Comparison of ENCODE assay signal across 25 cellular contexts in the genomic region with DNA sequence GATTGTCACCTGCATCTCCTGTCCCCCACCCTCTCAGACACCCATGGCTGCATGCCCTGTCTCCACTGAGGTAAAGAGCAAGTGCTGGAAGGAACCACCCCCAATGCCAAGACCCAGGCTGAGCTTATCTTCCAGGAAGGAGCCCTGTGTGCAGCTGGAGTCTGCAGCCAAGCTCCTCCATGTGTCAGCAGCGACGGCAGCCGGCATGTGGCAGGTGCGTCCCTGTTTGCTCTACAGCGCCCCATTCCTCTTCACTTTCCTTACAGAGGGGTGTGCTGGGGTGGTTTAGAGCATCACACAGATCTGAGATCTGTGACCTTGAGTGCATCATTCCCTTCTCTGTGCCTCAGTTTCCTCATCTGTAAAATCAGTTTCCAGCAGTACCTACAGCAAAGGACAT. TPM values are rescaled to one million over a fixed set of nuclear protein-coding genes. Genes with fewer than 3 reads are reported as not detected.
DNase-seq lines count a peak whose midpoint lies in the region; ATAC-seq, FAIRE-seq and TF ChIP-seq lines count a peak whose summit lies in the region.
"Had no signal": no experiment of that assay in that cellular context is flagged by ENCODE, and none has a peak within 500 bp of the region (broad histone marks: within the 10 kb centered on the region; RNA-seq: fewer than 3 reads in every experiment).

No MANE protein-coding gene starts in this region.

- H3K23ac ChIP-seq in H9 (ENCODE audit: insufficient read length, low read depth, low read length) (no peak overlapping the region), H1 (ENCODE audit: insufficient read length) (no peak overlapping the region)

- ATAC-seq in naive thymus-derived CD8-positive, alpha-beta T cell = no peak
- no peak for ATAC-seq in HG02970 (IDR thresholded peaks at IDR 0.05; ENCODE audit: low FRiP score, unreplicated experiment)
- ATAC-seq: activated CD8-positive, alpha-beta memory T cell treated with anti-CD3 and anti-CD28 coated beads, Interleukin-2, amount 10 ng/mL, durations not matched to agents 7 days and 5 days; activated T-helper 17 cell treated with anti-CD3 and anti-CD28 coated beads, Interleukin-2, amount 50 U/mL, for 72 hours; body of pancreas had no signal

- H3K18ac ChIP-seq in H9 (ENCODE audit: insufficient read length, low read depth, low read length) = no peak overlapping the region
- no peak overlapping the region for H3K18ac ChIP-seq in H1 (ENCODE audit: extremely low read depth, low read length)

- POLR2A ChIA-PET in H1 (lab: Charles Lee; ENCODE audit: partially characterized antibody) = interaction anchor here (0.6 kb wide), 1 partner anchor 347 kb away, joined by 3 read pairs; no protein-coding TSS in a partner anchor
- POLR2A ChIA-PET in naive thymus-derived CD8-positive, alpha-beta T cell (lab: Charles Lee) = no interaction called here

- peaks cover 39% of the 10 kb centered on the region for H3K27me3 Mint-ChIP-seq in H9 (ENCODE audit: low read depth)
- H3K27me3 Mint-ChIP-seq in naive thymus-derived CD8-positive, alpha-beta T cell = peaks cover 18 to 52% (median 34%) of the 10 kb centered on the region in 5 donors

- peak; percentile 25 to 34; a peak in 2 of 4 replicates for TF ChIP-seq RAD21 in H1 (IDR thresholded peaks at IDR 0.05 in 1 of 2, conservative IDR thresholded peaks at IDR 0.05 in 1 of 2; ENCODE audit: low read depth in 2 of 2, low read length in 2 of 2)

- TF ChIP-seq POLR2A in H1 (IDR thresholded peaks at IDR 0.05; ENCODE audit: control extremely low read depth in 1 of 2, low read depth in 2 of 2, low read length in 2 of 2) = no peak

- in situ Hi-C loops in HAP-1 (cut with MboI; ENCODE audit: low sequenced_read_pairs) = loop anchor here (5.0 to 10.0 kb wide), 2 partner anchors 402 to 1054 kb away; no protein-coding TSS in a partner anchor

- no peaks in the 10 kb centered on the region; a peak in 2 of 5 replicates for H3K9me3 Mint-ChIP-seq in H9
- no peaks in the 10 kb centered on the region for H3K9me3 Mint-ChIP-seq in naive thymus-derived CD8-positive, alpha-beta T cell
- H3K9me3 Mint-ChIP-seq: activated naive CD8-positive, alpha-beta T cell treated with anti-CD3 and anti-CD28 coated beads, Interleukin-2, amount 10 ng/mL, durations not matched to agents 7 days and 5 days; activated T-helper 17 cell treated with anti-CD3 and anti-CD28 coated beads, Interleukin-2, amount 50 U/mL, for 72 hours; mesothelial cell of epicardium; neural crest cell; stimulated activated naive CD8-positive, alpha-beta T cell treated with anti-CD3 and anti-CD28 coated beads, Interleukin-15, Interleukin-2, amounts not matched to agents 100 ng/mL and 50 ng/mL, for 24 hours had no signal

- H2AFZ ChIP-seq in H9 (ENCODE audit: low read length) (no peak overlapping the region), H1 (ENCODE audit: low read length) (no peak overlapping the region)

- no peaks in the 10 kb centered on the region for H4K20me1 ChIP-seq in H9 (ENCODE audit: control insufficient read depth, insufficient read depth, insufficient read length)
- no peaks in the 10 kb centered on the region for H4K20me1 ChIP-seq in H1 (replicated peaks in 1 of 2; ENCODE audit: control insufficient read depth in 1 of 2, insufficient read depth in 2 of 2, low read length in 2 of 2)

- FAIRE-seq in H1 (lab: Jason Lieb, UNC) = peak; percentile 36
- FAIRE-seq: A204.1, G401.6, TTC549 had no signal

- peak; percentile 13 for DNase-seq in NCI-H1436 (lab: John Stamatoyannopoulos, UW)
- no peak for DNase-seq in NCI-H1436 treated with DMSO at 0.1 percent for 48 hours (lab: John Stamatoyannopoulos, UW)
- DNase-seq in H9 = peak; percentile 52
- no peak for DNase-seq in H1 (ENCODE audit: low read depth in 1 of 2, low spot score in 2 of 2)
- DNase-seq in retinal pigment epithelial cell (ENCODE audit: low read depth) = no peak
- DNase-seq in naive thymus-derived CD8-positive, alpha-beta T cell = no peak
- DNase-seq in HAP-1 (ENCODE audit: low spot score in 2 of 2) = no peak
- DNase-seq: activated CD4-positive, alpha-beta T cell treated with anti-CD3 and anti-CD28 coated beads for 48 hours; activated CD8-positive, alpha-beta memory T cell treated with anti-CD3 and anti-CD28 coated beads, Interleukin-2, amount 10 ng/mL, durations not matched to agents 7 days and 5 days; activated naive CD8-positive, alpha-beta T cell treated with anti-CD3 and anti-CD28 coated beads, Interleukin-2, amount 10 ng/mL, durations not matched to agents 7 days and 5 days; body of pancreas; heart left ventricle; left lung; NCI-H345; psoas muscle; stimulated activated CD4-positive, alpha-beta T cell treated with anti-CD3 and anti-CD28 coated beads, Interleukin-4, amount 100 ng/mL, for 1 hour; trophoblast cell had no signal

- H3K4me3 Mint-ChIP-seq in H9 = no peak overlapping the region
- no peak overlapping the region for H3K4me3 Mint-ChIP-seq in naive thymus-derived CD8-positive, alpha-beta T cell
- H3K4me3 Mint-ChIP-seq: activated CD8-positive, alpha-beta memory T cell treated with anti-CD3 and anti-CD28 coated beads, Interleukin-2, amount 10 ng/mL, durations not matched to agents 7 days and 5 days; activated naive CD8-positive, alpha-beta T cell treated with anti-CD3 and anti-CD28 coated beads, Interleukin-2, amount 10 ng/mL, durations not matched to agents 7 days and 5 days; activated T-helper 17 cell treated with anti-CD3 and anti-CD28 coated beads, Interleukin-2, amount 50 U/mL, for 72 hours; mesothelial cell of epicardium; neural crest cell; stimulated activated naive CD8-positive, alpha-beta T cell treated with anti-CD3 and anti-CD28 coated beads, Interleukin-15, Interleukin-2, amounts not matched to agents 100 ng/mL and 50 ng/mL, for 24 hours had no signal

- H4K91ac ChIP-seq in H9 (ENCODE audit: insufficient read length, low read depth, low read length) (no peak overlapping the region), H1 (replicated peaks; ENCODE audit: insufficient read length, low read length) (no peak overlapping the region)

- WGBS in H9 (ENCODE audit: extremely low coverage, insufficient read length, low lambda C conversion rate) = no CpG with 5 or more reads among the region's 5 CpGs
- WGBS in H1 (ENCODE audit: extremely low coverage in 1 of 2, insufficient coverage in 1 of 2, insufficient read length in 1 of 2, insufficient replicate concordance in 2 of 2, low coverage in 1 of 2, low lambda C conversion rate in 2 of 2, missing lambda C conversion rate in 1 of 2), 2 experiments = 74% methylated on average over 5 of the region's 5 CpGs; no CpG with 5 or more reads in 1 of the 2 experiments

- no peak overlapping the region for H2BK120ac ChIP-seq in H9 (ENCODE audit: low read depth, low read length, poor library complexity, severe bottlenecking)
- H2BK120ac ChIP-seq in H1 (replicated peaks; ENCODE audit: low read depth, low read length) = no peak overlapping the region

- H3K56ac ChIP-seq in H9 (ENCODE audit: insufficient read length, low read depth, low read length) (no peak overlapping the region), H1 (replicated peaks; ENCODE audit: insufficient read length, low read depth, low read length) (no peak overlapping the region)

- H4K5ac ChIP-seq in H9 (ENCODE audit: insufficient read length, low read depth, low read length) (no peak overlapping the region), H1 (ENCODE audit: insufficient read length, low read depth, low read length) (no peak overlapping the region)

- no peak overlapping the region for H2BK15ac ChIP-seq in H9 (ENCODE audit: low read depth, low read length)
- no peak overlapping the region for H2BK15ac ChIP-seq in H1 (ENCODE audit: low read length)

- no peak overlapping the region for H3K14ac ChIP-seq in H9 (ENCODE audit: insufficient read depth, low read length)
- no peak overlapping the region for H3K14ac ChIP-seq in H1 (ENCODE audit: insufficient read length)

- H3K27ac Mint-ChIP-seq in H9 = no peak overlapping the region
- H3K27ac Mint-ChIP-seq in naive thymus-derived CD8-positive, alpha-beta T cell = no peak overlapping the region
- H3K27ac Mint-ChIP-seq: activated CD8-positive, alpha-beta memory T cell treated with anti-CD3 and anti-CD28 coated beads, Interleukin-2, amount 10 ng/mL, durations not matched to agents 7 days and 5 days; activated naive CD8-positive, alpha-beta T cell treated with anti-CD3 and anti-CD28 coated beads, Interleukin-2, amount 10 ng/mL, durations not matched to agents 7 days and 5 days; activated T-helper 17 cell treated with anti-CD3 and anti-CD28 coated beads, Interleukin-2, amount 50 U/mL, for 72 hours; stimulated activated naive CD8-positive, alpha-beta T cell treated with anti-CD3 and anti-CD28 coated beads, Interleukin-15, Interleukin-2, amounts not matched to agents 100 ng/mL and 50 ng/mL, for 24 hours had no signal

- TF ChIP-seq CTCF in H9 (conservative IDR thresholded peaks at IDR 0.05) (no peak), H1 (IDR thresholded peaks at IDR 0.05; ENCODE audit: control extremely low read depth in 1 of 3, insufficient read depth in 1 of 3, low read depth in 1 of 3, low read length in 3 of 3) (peak; percentile 11 to 24 (median 12); a peak in 3 of 4 replicates), retinal pigment epithelial cell (conservative IDR thresholded peaks at IDR 0.05; ENCODE audit: low read depth, low read length) (peak; percentile 1)

- H3T11ph ChIP-seq in H9 (ENCODE audit: low read length) = no peak overlapping the region

- CTCF ChIA-PET in H1 (lab: Charles Lee; ENCODE audit: partially characterized antibody) = interaction anchor here (0.8 to 1.1 kb wide), 4 partner anchors 34 to 395 kb away, joined by 3 to 4 read pairs (median 3); no protein-coding TSS in a partner anchor

- H3K27me3 ChIP-seq in H9 (ENCODE audit: insufficient read depth, low read length) (peaks cover 3% of the 10 kb centered on the region; the same call in 1 of the 2 replicates), H1 (replicated peaks in 1 of 4; ENCODE audit: control insufficient read depth in 3 of 4, extremely low read depth in 1 of 4, insufficient read depth in 3 of 4, low read length in 3 of 4) (peaks cover under 1 to 7% (median 4%) of the 10 kb centered on the region in 4 experiments), HAP-1 (ENCODE audit: low read depth) (no peaks in the 10 kb centered on the region)
- H3K27me3 ChIP-seq: body of pancreas, heart left ventricle had no signal

- H3K4me2 ChIP-seq in H9 (ENCODE audit: insufficient read depth, insufficient read length, low read length) = no peak overlapping the region
- no peak overlapping the region for H3K4me2 ChIP-seq in H1 (ENCODE audit: insufficient read depth in 1 of 2, low read depth in 2 of 2, low read length in 2 of 2)

- H3K23me2 ChIP-seq in H9 (ENCODE audit: insufficient read length, low read depth, low read length, poor library complexity, severe bottlenecking) = no peaks in the 10 kb centered on the region
- H3K23me2 ChIP-seq in H1 (ENCODE audit: low read depth, low read length) = peaks cover 6% of the 10 kb centered on the region

- no peaks in the 10 kb centered on the region for H3K4me1 ChIP-seq in H9 (ENCODE audit: insufficient read depth, low read length)
- H3K4me1 ChIP-seq in H1 (replicated peaks in 1 of 4; ENCODE audit: control insufficient read depth in 3 of 4, insufficient read depth in 4 of 4, low read length in 3 of 4) = peaks cover 4 to 15% (median 9%) of the 10 kb centered on the region in 4 experiments
- peaks cover 4% of the 10 kb centered on the region; the same call in 1 of the 2 replicates for H3K4me1 ChIP-seq in HAP-1

- no peak for TF ChIP-seq EP300 in H1 (IDR thresholded peaks at IDR 0.05; ENCODE audit: borderline replicate concordance in 1 of 2, low read depth in 2 of 2, low read length in 2 of 2)

- H3K79me1 ChIP-seq in H9 (ENCODE audit: insufficient read depth, low read depth, low read length, poor library complexity, severe bottlenecking) = no peaks in the 10 kb centered on the region
- H3K79me1 ChIP-seq in H1 (ENCODE audit: low read depth, low read length) = no peaks in the 10 kb centered on the region

- H3K4me3 ChIP-seq in H1 (ENCODE audit: extremely low read depth in 1 of 4, insufficient read depth in 2 of 4, low read depth in 3 of 4, low read length in 4 of 4) = no peak overlapping the region
- no peak overlapping the region for H3K4me3 ChIP-seq in retinal pigment epithelial cell (ENCODE audit: low read length)
- H3K4me3 ChIP-seq in HAP-1 = no peak overlapping the region
- H3K4me3 ChIP-seq: body of pancreas, heart left ventricle, left lung, psoas muscle had no signal

- H3K27ac ChIP-seq in H9 (ENCODE audit: insufficient read length, low read depth, low read length) (no peak overlapping the region), H1 (ENCODE audit: low read depth, low read length) (no peak overlapping the region)
- H3K27ac ChIP-seq: body of pancreas, left lung, psoas muscle had no signal

- H3K9ac ChIP-seq in H9 (ENCODE audit: extremely low read depth, insufficient read length, low read length) (no peak overlapping the region), H1 (replicated peaks in 1 of 4; ENCODE audit: extremely low read depth in 1 of 4, low read depth in 3 of 4, low read length in 3 of 4) (no peak overlapping the region)

- H2BK5ac ChIP-seq in H9 (ENCODE audit: insufficient read length, low read length) = no peak overlapping the region
- no peak overlapping the region for H2BK5ac ChIP-seq in H1 (ENCODE audit: low read depth, low read length)

- H3K4ac ChIP-seq in H9 (ENCODE audit: low read depth, low read length) (no peak overlapping the region), H1 (replicated peaks; ENCODE audit: insufficient read length, low read depth, low read length) (no peak overlapping the region)

- H3K9me3 ChIP-seq in H9 (ENCODE audit: control insufficient read depth, low read depth, low read length) (no peaks in the 10 kb centered on the region), H1 (ENCODE audit: insufficient read depth in 2 of 2, low read depth in 1 of 2, low read length in 1 of 2) (no peaks in the 10 kb centered on the region), HAP-1 (no peaks in the 10 kb centered on the region)
- H3K9me3 ChIP-seq: body of pancreas, heart left ventricle, left lung, psoas muscle had no signal

- H2BK12ac ChIP-seq in H9 (ENCODE audit: insufficient read length, low read depth, low read length) (no peak overlapping the region), H1 (ENCODE audit: low read depth, low read length) (no peak overlapping the region; the same call in 1 of the 2 replicates)

- no peak overlapping the region for H2AK5ac ChIP-seq in H9 (ENCODE audit: insufficient read length, low read length)
- no peak overlapping the region for H2AK5ac ChIP-seq in H1 (ENCODE audit: low read depth, low read length)

- H2BK20ac ChIP-seq in H9 (ENCODE audit: low read depth, low read length, poor library complexity, severe bottlenecking) = no peak overlapping the region
- no peak overlapping the region for H2BK20ac ChIP-seq in H1 (ENCODE audit: low read length)

- H3K36me3 ChIP-seq in H1 (ENCODE audit: control insufficient read depth in 2 of 4, insufficient read depth in 4 of 4, low read length in 3 of 4) = no peaks in the 10 kb centered on the region
- no peaks in the 10 kb centered on the region for H3K36me3 ChIP-seq in HAP-1 (replicated peaks)
- H3K36me3 ChIP-seq: heart left ventricle, left lung had no signal

- H3K36me3 Mint-ChIP-seq in H9 (ENCODE audit: insufficient read depth in 1 of 3, low read depth in 3 of 3) = no peaks in the 10 kb centered on the region; a peak in 1 of 7 replicates
- no peaks in the 10 kb centered on the region for H3K36me3 Mint-ChIP-seq in naive thymus-derived CD8-positive, alpha-beta T cell
- H3K36me3 Mint-ChIP-seq: activated CD8-positive, alpha-beta memory T cell treated with anti-CD3 and anti-CD28 coated beads, Interleukin-2, amount 10 ng/mL, durations not matched to agents 7 days and 5 days; activated naive CD8-positive, alpha-beta T cell treated with anti-CD3 and anti-CD28 coated beads, Interleukin-2, amount 10 ng/mL, durations not matched to agents 7 days and 5 days; mesothelial cell of epicardium had no signal

- no peaks in the 10 kb centered on the region for H3K79me2 ChIP-seq in H9 (ENCODE audit: insufficient read depth, low read length)
- no peaks in the 10 kb centered on the region for H3K79me2 ChIP-seq in H1 (ENCODE audit: control insufficient read depth in 1 of 2, insufficient read depth in 2 of 2, low read length in 2 of 2)

- H4K8ac ChIP-seq in H9 (replicated peaks; ENCODE audit: insufficient read length, low read depth, low read length) (no peak overlapping the region), H1 (ENCODE audit: extremely low read depth, insufficient read depth, low read length) (no peak overlapping the region)

- peaks cover 27 to 40% of the 10 kb centered on the region in 2 experiments for H3K4me1 Mint-ChIP-seq in H9
- peaks cover 7 to 13% (median 10%) of the 10 kb centered on the region in 4 donors for H3K4me1 Mint-ChIP-seq in naive thymus-derived CD8-positive, alpha-beta T cell
- H3K4me1 Mint-ChIP-seq: activated T-helper 17 cell treated with anti-CD3 and anti-CD28 coated beads, Interleukin-2, amount 50 U/mL, for 72 hours had no signal

RNA-seq across cellular contexts. Expression of a gene that starts 7.7 kb away (rescaled TPM):
- total RNA-seq in H9 (2021) = 2.7 and 2.8 TPM in 2 replicates
- 4.9 and 5.2 TPM in 2 replicates for total RNA-seq in H1 (2021; fragmentation: NEBNext Ultra II Directional; extraction: Animal tissue kit (Norgen Biotek cat#: 25700))
- 3.1 and 5.0 TPM in 2 replicates for polyA plus RNA-seq in H1 (2011; rRNA removed)
- 2.5 TPM for polyA plus RNA-seq in H1 (2011; cell fraction: cytosol; rRNA removed)
- polyA plus RNA-seq in H1 (2011; cell fraction: nucleus; rRNA removed) = 5.9 TPM
- polyA plus RNA-seq in H1 (2012, experiment 1 of 2) = 2.5 to 3.7 TPM (median 3.4 TPM) in 4 replicates
- 1.8 TPM for polyA plus RNA-seq in H1 (2012, experiment 2 of 2)
- 2.8 TPM for polyA plus RNA-seq in H1 (2013, experiment 1 of 2)
- polyA plus RNA-seq in H1 (2013, experiment 2 of 2) = 3.1 TPM
- 2.0 and 3.1 TPM in 2 replicates for polyA minus RNA-seq in H1 (2011; rRNA and poly(A)+ RNA removed)
- 5.6 TPM for polyA minus RNA-seq in H1 (2011; cell fraction: cytosol; rRNA and poly(A)+ RNA removed)
- polyA minus RNA-seq in H1 (2011; cell fraction: nucleus; rRNA and poly(A)+ RNA removed) = 3.3 TPM
- total RNA-seq in naive thymus-derived CD8-positive, alpha-beta T cell = under 1 TPM; 0.22 to 0.39 TPM
- polyA plus RNA-seq in naive thymus-derived CD8-positive, alpha-beta T cell = under 1 TPM in 1 of 3 donors, not detected in 2; 0.10 TPM

Comparison
In these comparisons a context has a peak if more than half of its experiments do, and no peak if none do; other contexts are left out.
1. DNase-seq: peak in NCI-H1436 (single experiment) and H9 (single experiment); none in NCI-H1436 treated with DMSO at 0.1 percent for 48 hours (single experiment), H1 (0 of 2), retinal pigment epithelial cell (single experiment), naive thymus-derived CD8-positive, alpha-beta T cell (0 of 10) and HAP-1 (0 of 2).